ENCODE assay signal across 21 cellular contexts in the genomic region with DNA sequence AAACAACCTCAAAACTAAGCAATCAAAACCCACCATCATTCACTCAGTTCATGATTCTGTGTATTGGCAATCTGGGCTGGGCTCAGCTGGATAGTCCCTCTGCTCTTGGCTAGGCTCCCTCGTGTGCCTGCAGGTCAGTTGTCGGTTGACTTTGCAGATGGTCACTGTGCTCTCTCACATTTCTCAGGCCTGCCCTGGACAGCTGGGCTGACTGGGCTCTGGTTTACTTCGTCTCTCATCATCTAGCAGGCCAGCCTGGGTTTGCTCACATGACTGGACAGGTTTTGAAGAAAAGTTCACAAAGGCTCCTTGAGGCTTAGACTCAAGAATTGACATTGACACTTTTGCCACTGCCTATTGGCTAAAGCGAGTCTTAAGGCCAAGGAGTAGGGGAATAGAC.
DNase-seq lines count a peak whose midpoint lies in the region; ATAC-seq and TF ChIP-seq lines count a peak whose summit lies in the region.
"Had no signal": no experiment of that assay in that cellular context is flagged by ENCODE, and none has a peak within 500 bp of the region (broad histone marks: within the 10 kb centered on the region; RNA-seq: fewer than 3 reads in every experiment).

No MANE protein-coding gene starts in this region.

- H3K36me3 ChIP-seq in heart left ventricle (no peaks in the 10 kb centered on the region), mesenchymal stem cell (ENCODE audit: control insufficient read depth in 1 of 2, insufficient read depth in 2 of 2, low read depth in 1 of 2, low read length in 2 of 2) (no peaks in the 10 kb centered on the region)
- H3K36me3 ChIP-seq: BE2C; BLaER1 treated with 17β-estradiol and CSF1 and Interleukin-3, amounts not matched to agents 10 nM and 100 nM had no signal

- no peak overlapping the region for H3K23ac ChIP-seq in mesenchymal stem cell (ENCODE audit: low read length in 2 of 2)

- no peak overlapping the region for H3K4ac ChIP-seq in mesenchymal stem cell (ENCODE audit: low read depth in 1 of 2, low read length in 2 of 2)

- no peaks in the 10 kb centered on the region for H3K9me3 ChIP-seq in heart left ventricle
- no peaks in the 10 kb centered on the region for H3K9me3 ChIP-seq in mesenchymal stem cell (ENCODE audit: control insufficient read depth, low read length)
- H3K9me3 ChIP-seq: A549; BE2C; BLaER1 treated with 17β-estradiol and CSF1 and Interleukin-3, amounts not matched to agents 10 nM and 100 nM had no signal

- intact Hi-C loops in Right ventricle myocardium inferior (cut with DNase I): no loop called here
- intact Hi-C loops in heart left ventricle (cut with DNase I): no loop called here

- no peak for TF ChIP-seq POLR2A in heart left ventricle (IDR thresholded peaks at IDR 0.05)

- H3K18ac ChIP-seq in mesenchymal stem cell (ENCODE audit: low read depth in 1 of 2, low read length in 2 of 2): no peak overlapping the region

- no peak overlapping the region for H2BK5ac ChIP-seq in mesenchymal stem cell (ENCODE audit: low read depth, low read length, poor library complexity, severe bottlenecking)

- no peak overlapping the region for H3K4me2 ChIP-seq in mesenchymal stem cell (ENCODE audit: low read length, poor library complexity, severe bottlenecking)
- H3K4me2 ChIP-seq: A549 had no signal

- no peak for TF ChIP-seq CTCF in heart left ventricle (IDR thresholded peaks at IDR 0.05)

- H3K4me3 ChIP-seq in heart left ventricle: no peak overlapping the region
- no peak overlapping the region for H3K4me3 ChIP-seq in mesenchymal stem cell (ENCODE audit: insufficient read depth in 1 of 2, low read depth in 1 of 2, low read length in 2 of 2)
- H3K4me3 ChIP-seq: A549; BLaER1 treated with 17β-estradiol and CSF1 and Interleukin-3, amounts not matched to agents 10 nM and 100 nM; GM12878; GM23248 had no signal

- no peak overlapping the region for H2AK5ac ChIP-seq in mesenchymal stem cell (ENCODE audit: low read length, severe bottlenecking)

- H2BK120ac ChIP-seq in mesenchymal stem cell (ENCODE audit: low read depth, low read length): no peak overlapping the region

- H3K27me3 ChIP-seq in heart left ventricle (no peaks in the 10 kb centered on the region), mesenchymal stem cell (ENCODE audit: control insufficient read depth in 1 of 2, insufficient read depth in 1 of 2, low read length in 2 of 2) (no peaks in the 10 kb centered on the region)
- H3K27me3 ChIP-seq: BE2C; BLaER1 treated with 17β-estradiol and CSF1 and Interleukin-3, amounts not matched to agents 10 nM and 100 nM had no signal

- peaks cover 0 to 12% (median 0%) of the 10 kb centered on the region in 12 donors for H3K4me1 ChIP-seq in heart left ventricle
- no peaks in the 10 kb centered on the region for H3K4me1 ChIP-seq in mesenchymal stem cell (ENCODE audit: control insufficient read depth, insufficient read depth, low read depth, low read length)
- H3K4me1 ChIP-seq: A549, BE2C had no signal

- H4K91ac ChIP-seq in mesenchymal stem cell (ENCODE audit: low read length): no peak overlapping the region

- H3K27ac ChIP-seq in heart left ventricle: no peak overlapping the region
- H3K27ac ChIP-seq in mesenchymal stem cell (ENCODE audit: low read length, poor library complexity, severe bottlenecking): no peak overlapping the region
- H3K27ac ChIP-seq: A549; BLaER1 treated with 17β-estradiol and CSF1 and Interleukin-3, amounts not matched to agents 10 nM and 100 nM; GM23248 had no signal

- ATAC-seq in Right ventricle myocardium inferior: peak; percentile 19
- no peak for ATAC-seq in heart left ventricle
- ATAC-seq: A549, GM12878, HCT116 had no signal

- no peak overlapping the region for H2AFZ ChIP-seq in mesenchymal stem cell (ENCODE audit: low read depth, low read length)
- H2AFZ ChIP-seq: GM23248 had no signal

- WGBS in heart left ventricle, 4 donors: 86 to 96% (median 88%) methylated on average over 4 of the region's 4 CpGs
- 70% methylated on average over 4 of the region's 4 CpGs for WGBS in mesenchymal stem cell

- H3K9ac ChIP-seq in mesenchymal stem cell (ENCODE audit: low read length): no peak overlapping the region
- H3K9ac ChIP-seq: BLaER1 treated with 17β-estradiol and CSF1 and Interleukin-3, amounts not matched to agents 10 nM and 100 nM; GM23248 had no signal

- H4K8ac ChIP-seq in mesenchymal stem cell (ENCODE audit: low read length): no peak overlapping the region

- DNase-seq in Right ventricle myocardium inferior (ENCODE audit: missing footprints): no peak
- no peak for DNase-seq in heart left ventricle
- DNase-seq in cerebellar cortex (ENCODE audit: low spot score): peak; percentile 65
- DNase-seq in myocyte (ENCODE audit: low read depth): peak; percentile 82
- DNase-seq in EL: no peak
- DNase-seq in LoVo (ENCODE audit: low spot score): no peak
- DNase-seq in mesenchymal stem cell: no peak
- DNase-seq: 8988T; ACHN; AML-193; BE2C; CD4-positive, alpha-beta T cell; CD8-positive, alpha-beta memory T cell; DMS 273 treated with DMSO at 0.1 percent for 48 hours; DMS79; GM23248; H7 had no signal

- H2BK12ac ChIP-seq in mesenchymal stem cell (ENCODE audit: low read length in 2 of 2): no peak overlapping the region

- no peak overlapping the region for H3K14ac ChIP-seq in mesenchymal stem cell (ENCODE audit: low read length in 2 of 2)

- no peak overlapping the region for H2BK15ac ChIP-seq in mesenchymal stem cell (ENCODE audit: low read depth, poor library complexity, severe bottlenecking)

- no peaks in the 10 kb centered on the region for H3K79me1 ChIP-seq in mesenchymal stem cell (replicated peaks; ENCODE audit: low read length, poor library complexity, severe bottlenecking)

Comparison
In these comparisons a context has a peak if more than half of its experiments do, and no peak if none do; other contexts are left out.
1. DNase-seq: peak in cerebellar cortex (single experiment) and myocyte (single experiment); none in Right ventricle myocardium inferior (single experiment), heart left ventricle (0 of 5), EL (single experiment), LoVo (single experiment) and mesenchymal stem cell (single experiment).